In the genomic region with DNA sequence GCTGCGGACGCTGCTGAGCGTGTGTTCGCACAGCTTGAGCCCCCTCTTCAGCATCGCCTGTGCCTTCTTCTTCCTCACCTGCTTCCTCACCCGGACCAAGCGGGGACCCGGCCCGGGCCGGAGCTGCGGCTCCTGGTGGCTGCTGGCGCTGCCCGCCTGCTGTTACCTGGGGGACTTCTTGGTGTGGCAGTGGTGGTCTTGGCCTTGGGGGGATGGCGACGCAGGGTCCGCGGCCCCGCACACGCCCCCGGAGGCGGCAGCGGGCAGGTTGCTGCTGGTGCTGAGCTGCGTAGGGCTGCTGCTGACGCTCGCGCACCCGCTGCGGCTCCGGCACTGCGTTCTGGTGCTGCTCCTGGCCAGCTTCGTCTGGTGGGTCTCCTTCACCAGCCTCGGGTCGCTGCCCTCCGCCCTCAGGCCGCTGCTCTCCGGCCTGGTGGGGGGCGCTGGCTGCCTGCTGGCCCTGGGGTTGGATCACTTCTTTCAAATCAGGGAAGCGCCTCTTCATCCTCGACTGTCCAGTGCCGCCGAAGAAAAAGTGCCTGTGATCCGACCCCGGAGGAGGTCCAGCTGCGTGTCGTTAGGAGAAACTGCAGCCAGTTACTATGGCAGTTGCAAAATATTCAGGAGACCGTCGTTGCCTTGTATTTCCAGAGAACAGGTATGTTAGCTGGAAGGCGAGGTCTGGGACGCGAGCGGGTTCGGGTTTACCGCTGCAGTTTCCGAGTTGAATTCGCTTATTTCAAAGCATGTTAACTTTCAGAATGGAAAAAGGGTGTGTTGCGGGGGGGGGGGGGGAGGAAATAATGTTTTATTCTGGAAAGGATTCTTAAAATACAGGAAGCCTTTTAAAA, we compare ENCODE assay signal across 8 cellular contexts. TPM values are rescaled to one million over a fixed set of nuclear protein-coding genes. Genes with fewer than 3 reads are reported as not detected.
DNase-seq lines count a peak whose midpoint lies in the region; ATAC-seq and TF ChIP-seq lines count a peak whose summit lies in the region.

No MANE protein-coding gene starts in this region.

- H3K9me3 Mint-ChIP-seq in activated naive CD4-positive, alpha-beta T cell treated with anti-CD3 and anti-CD28 coated beads, Interleukin-2, amount 50 U/mL, for 72 hours: no peaks in the 10 kb centered on the region

- no peaks in the 10 kb centered on the region for H3K9me3 ChIP-seq in BE2C

- no peaks in the 10 kb centered on the region for H3K27me3 ChIP-seq in BE2C

- H3K36me3 Mint-ChIP-seq in activated naive CD4-positive, alpha-beta T cell treated with anti-CD3 and anti-CD28 coated beads, Interleukin-2, amount 50 U/mL, for 72 hours: peaks cover 29 to 47% of the 10 kb centered on the region in 2 donors

- H3K4me1 ChIP-seq in BE2C: no peaks in the 10 kb centered on the region; the same call in 1 of the 2 replicates

- intact Hi-C loops in left cardiac atrium (cut with DNase I): loop anchor here in 1 of 2 donors (5.0 to 10.0 kb wide), 2 partner anchors 102 to 250 kb away; a partner anchor contains a TSS

- peak; percentile 52 for ATAC-seq in GM19025 (IDR thresholded peaks at IDR 0.05; ENCODE audit: low read depth, unreplicated experiment)
- peak; percentile 36 for ATAC-seq in HG03196 (IDR thresholded peaks at IDR 0.05; ENCODE audit: unreplicated experiment)
- peak; percentile 35 to 42 for ATAC-seq in activated naive CD4-positive, alpha-beta T cell treated with anti-CD3 and anti-CD28 coated beads, Interleukin-2, amount 50 U/mL, for 72 hours
- peak; percentile 51 to 72 for ATAC-seq in left cardiac atrium

- peak overlapping the region; percentile 73 for H3K4me3 ChIP-seq in BE2C (ENCODE audit: low read depth, low read length)
- H3K4me3 ChIP-seq in retinal pigment epithelial cell (ENCODE audit: low read length): peak overlapping the region; percentile 65

- H3K27ac Mint-ChIP-seq in activated naive CD4-positive, alpha-beta T cell treated with anti-CD3 and anti-CD28 coated beads, Interleukin-2, amount 50 U/mL, for 72 hours: peak overlapping the region; percentile 88 to 92

- TF ChIP-seq CTCF in BE2C (IDR thresholded peaks at IDR 0.05; ENCODE audit: low read depth, low read length): no peak
- TF ChIP-seq CTCF in retinal pigment epithelial cell (conservative IDR thresholded peaks at IDR 0.05; ENCODE audit: low read depth, low read length): peak; percentile 12

- H3K36me3 ChIP-seq in BE2C: no peaks in the 10 kb centered on the region

- DNase-seq in BE2C (peak; percentile 32), SHP77 (lab: John Stamatoyannopoulos, UW) (peak; percentile 22 to 28), left cardiac atrium (peak; percentile 46), retinal pigment epithelial cell (ENCODE audit: low read depth) (no peak), H4 (ENCODE audit: low spot score) (no peak)
- DNase-seq in activated naive CD4-positive, alpha-beta T cell treated with anti-CD3 and anti-CD28 coated beads, Interleukin-2, amount 50 U/mL, for 72 hours (ENCODE audit: low spot score in 2 of 2): peak; percentile 52 to 64

RNA-seq across cellular contexts. Expression of a gene that starts 1.0 kb away (rescaled TPM):
- 2.8 TPM for polyA plus RNA-seq in BE2C (2012; ENCODE audit: insufficient read depth, insufficient read length, low read depth)
- total RNA-seq in activated naive CD4-positive, alpha-beta T cell treated with anti-CD3 and anti-CD28 coated beads, Interleukin-2, amount 50 U/mL, for 72 hours: 10 to 100 TPM; 10.7 to 42.5 TPM
- 10 to 100 TPM; 17.8 to 18.7 TPM for total RNA-seq in left cardiac atrium
- total RNA-seq in H4 (2014; rRNA removed; shearing (Covaris generic)): 4.8 and 6.2 TPM in 2 replicates

Comparison
In these comparisons a context has a peak if more than half of its experiments do, and no peak if none do; other contexts are left out.
1. DNase-seq: peak in BE2C (single experiment), SHP77 (2 of 2), activated naive CD4-positive, alpha-beta T cell treated with anti-CD3 and anti-CD28 coated beads, Interleukin-2, amount 50 U/mL, for 72 hours (2 of 2) and left cardiac atrium (single experiment); none in retinal pigment epithelial cell (single experiment) and H4 (single experiment).
2. Peak in every context shown above with its lines, with median percentiles within 50 percentile points of each other: ATAC-seq.